In the genomic region with DNA sequence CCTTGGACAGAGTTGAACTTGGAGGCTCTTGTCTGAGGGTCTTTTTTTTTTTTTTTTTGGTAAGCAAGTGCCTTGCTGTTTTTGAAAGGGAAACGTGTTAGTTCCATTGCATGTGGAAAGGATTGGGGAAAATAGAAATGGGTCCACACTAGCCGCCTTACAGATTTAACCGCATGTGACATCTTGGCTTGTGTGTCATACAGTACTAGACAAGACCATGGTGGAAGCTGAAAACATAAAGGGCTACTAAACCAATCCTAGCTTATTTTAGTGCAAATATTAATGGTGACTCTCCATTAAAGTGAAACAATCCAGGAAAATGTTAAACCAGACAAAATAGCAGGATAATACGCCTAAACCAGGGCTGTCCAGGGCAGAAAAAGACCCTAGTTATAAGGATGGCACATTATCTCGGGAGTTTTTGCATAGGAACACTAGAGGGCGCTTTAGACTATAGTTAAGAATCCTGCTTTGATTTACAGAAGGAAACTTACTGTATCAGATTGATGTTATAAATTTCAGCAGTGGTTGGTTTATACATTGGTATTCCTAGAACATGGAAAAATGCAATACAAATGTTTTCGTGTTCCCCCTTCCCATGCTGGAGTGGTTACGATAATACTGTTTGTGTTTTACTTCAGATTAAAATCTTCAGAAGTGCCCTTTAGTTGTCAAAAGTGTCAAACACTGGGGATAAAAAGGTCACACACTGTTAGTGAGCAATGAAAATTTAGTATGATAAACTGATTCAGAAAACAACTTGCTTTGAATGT, we compare ENCODE assay signal across 8 cellular contexts. TPM values are rescaled to one million over a fixed set of nuclear protein-coding genes. Genes with fewer than 3 reads are reported as not detected.
DNase-seq lines count a peak whose midpoint lies in the region; ATAC-seq, FAIRE-seq and TF ChIP-seq lines count a peak whose summit lies in the region.

No MANE protein-coding gene starts in this region.

- H4K20me1 ChIP-seq in KMS-11 (ENCODE audit: insufficient read depth), result no peaks in the 10 kb centered on the region

- no peaks in the 10 kb centered on the region for H3K9me3 ChIP-seq in right lobe of liver

- WGBS in right lobe of liver (ENCODE audit: insufficient coverage, low coverage, low lambda C conversion rate, missing lambda C conversion rate), result 18% methylated on average over 8 of the region's 8 CpGs

- H3K4me1 ChIP-seq in KMS-11 (ENCODE audit: low read depth, poor library complexity, severe bottlenecking) (no peaks in the 10 kb centered on the region), right lobe of liver (peaks cover 0 to 8% (median 0%) of the 10 kb centered on the region in 4 donors)

- H3K36me3 ChIP-seq in KMS-11 (ENCODE audit: insufficient read depth) (no peaks in the 10 kb centered on the region), right lobe of liver (no peaks in the 10 kb centered on the region)

- intact Hi-C loops in right lobe of liver (cut with DNase I), result no loop called here

- H3K27ac ChIP-seq in KMS-11 (no peak overlapping the region), coronary artery (no peak overlapping the region), right lobe of liver (no peak overlapping the region)

- no peak for TF ChIP-seq POLR2A in right lobe of liver (IDR thresholded peaks at IDR 0.05)

- ATAC-seq in right lobe of liver, result peak; percentile 83 to 90 (median 88)
- ATAC-seq in HG02763 (IDR thresholded peaks at IDR 0.05; ENCODE audit: unreplicated experiment), result no peak

- H3K79me2 ChIP-seq in KMS-11 (ENCODE audit: insufficient read depth, low read depth), result no peaks in the 10 kb centered on the region

- H3K27me3 ChIP-seq in KMS-11 (ENCODE audit: insufficient read depth, low read depth) (no peaks in the 10 kb centered on the region), right lobe of liver (no peaks in the 10 kb centered on the region)

- no peak overlapping the region for H3K9ac ChIP-seq in KMS-11

- peak; percentile 4 for DNase-seq in COLO668 (lab: John Stamatoyannopoulos, UW; ENCODE audit: unreplicated experiment)
- DNase-seq in GM19239 (ENCODE audit: insufficient read length, low spot score), result peak; percentile 30
- peak; percentile 82 for DNase-seq in OCI-M1 (lab: John Stamatoyannopoulos, UW)
- no peak for DNase-seq in coronary artery (ENCODE audit: low spot score)
- no peak for DNase-seq in right lobe of liver
- no peak for DNase-seq in activated naive CD4-positive, alpha-beta T cell treated with Interleukin-2 at 50 U/mL for 16 hours

- peak; percentile 77 for FAIRE-seq in GM19239 (lab: Jason Lieb, UNC)

- H3K4me3 ChIP-seq in KMS-11 (IDR thresholded peaks at IDR 0.05; ENCODE audit: insufficient read depth, low read depth, low read length) (no peak overlapping the region), coronary artery (no peak overlapping the region), right lobe of liver (no peak overlapping the region)

- no peak overlapping the region for H2AFZ ChIP-seq in KMS-11 (ENCODE audit: low read depth)

- H3K4me2 ChIP-seq in KMS-11, result no peak overlapping the region

- TF ChIP-seq CTCF in KMS-11 (conservative IDR thresholded peaks at IDR 0.05; ENCODE audit: low read depth, low read length) (peak; percentile 80), coronary artery (IDR thresholded peaks at IDR 0.05) (peak; percentile 55), right lobe of liver (IDR thresholded peaks at IDR 0.05) (peak; percentile 69 to 86 (median 78))

RNA-seq across cellular contexts. Expression of gene DEK, which starts 59.8 kb away (rescaled TPM):
- total RNA-seq in right lobe of liver, result 10 to 100 TPM; 17.8 to 49.2 (median 27.1) TPM

Comparison
In these comparisons a context has a peak if more than half of its experiments do, and no peak if none do; other contexts are left out.
1. DNase-seq: peak in COLO668 (single experiment), GM19239 (single experiment) and OCI-M1 (single experiment); none in coronary artery (single experiment), right lobe of liver (0 of 3) and activated naive CD4-positive, alpha-beta T cell treated with Interleukin-2 at 50 U/mL for 16 hours (single experiment).
2. Peak in every context shown above with its lines, with median percentiles within 50 percentile points of each other: CTCF ChIP-seq.